10 cellular contexts compared by ENCODE assay signal in genomic region chr13:44433863-44434262, GRCh38.
DNase-seq lines count a peak whose midpoint lies in the region; ATAC-seq, FAIRE-seq and TF ChIP-seq lines count a peak whose summit lies in the region.
"Had no signal": no experiment of that assay in that cellular context is flagged by ENCODE, and none has a peak within 500 bp of the region (broad histone marks: within the 10 kb centered on the region; RNA-seq: fewer than 3 reads in every experiment).

No MANE protein-coding gene starts in this region.

- no peak overlapping the region for H3K18ac ChIP-seq in mesenchymal stem cell (ENCODE audit: low read depth in 1 of 2, low read length in 2 of 2)

- ATAC-seq in esophagus mucosa, result no peak

- H3K79me1 ChIP-seq in mesenchymal stem cell (replicated peaks; ENCODE audit: low read length, poor library complexity, severe bottlenecking), result peaks cover 7% of the 10 kb centered on the region

- no peak for TF ChIP-seq CTCF in colonic mucosa (IDR thresholded peaks at IDR 0.05)
- TF ChIP-seq CTCF in testis (IDR thresholded peaks at IDR 0.05), result no peak

- H3K14ac ChIP-seq in mesenchymal stem cell (ENCODE audit: low read length in 2 of 2), result no peak overlapping the region

- 100% methylated on average over 2 of the region's 2 CpGs for WGBS in mesenchymal stem cell
- 44 to 47% methylated on average over 2 of the region's 2 CpGs for WGBS in testis, 2 donors

- no peak overlapping the region for H2AFZ ChIP-seq in mesenchymal stem cell (ENCODE audit: low read depth, low read length)

- no peak overlapping the region for H2BK12ac ChIP-seq in mesenchymal stem cell (ENCODE audit: low read length in 2 of 2)

- H3K4ac ChIP-seq in mesenchymal stem cell (ENCODE audit: low read depth in 1 of 2, low read length in 2 of 2), result no peak overlapping the region

- H3K27ac ChIP-seq in colonic mucosa (peak overlapping the region; percentile 94), mesenchymal stem cell (ENCODE audit: low read length, poor library complexity, severe bottlenecking) (no peak overlapping the region), testis (peak overlapping the region; percentile 95 to 97)

- no peaks in the 10 kb centered on the region for H3K36me3 ChIP-seq in colonic mucosa
- H3K36me3 ChIP-seq in mesenchymal stem cell (ENCODE audit: control insufficient read depth in 1 of 2, insufficient read depth in 2 of 2, low read depth in 1 of 2, low read length in 2 of 2), result peaks cover 7 to 41% of the 10 kb centered on the region in 2 experiments
- no peaks in the 10 kb centered on the region for H3K36me3 ChIP-seq in testis (ENCODE audit: low read depth, missing control alignments)

- H2BK120ac ChIP-seq in mesenchymal stem cell (ENCODE audit: low read depth, low read length), result no peak overlapping the region

- no peak for FAIRE-seq in GM12891 (lab: Jason Lieb, UNC)

- H3K4me1 ChIP-seq in colonic mucosa (peaks cover 3% of the 10 kb centered on the region), mesenchymal stem cell (ENCODE audit: control insufficient read depth, insufficient read depth, low read depth, low read length) (peaks cover 9% of the 10 kb centered on the region), testis (peaks cover 28% of the 10 kb centered on the region)

- no peak overlapping the region for H4K91ac ChIP-seq in mesenchymal stem cell (ENCODE audit: low read length)

- H2AK5ac ChIP-seq in mesenchymal stem cell (ENCODE audit: low read length, severe bottlenecking), result no peak overlapping the region

- no peak for TF ChIP-seq POLR2A in testis (IDR thresholded peaks at IDR 0.05)
- no peak for TF ChIP-seq POLR2A in GM12891 (IDR thresholded peaks at IDR 0.05; ENCODE audit: low read depth, low read length)

- H3K4me2 ChIP-seq in mesenchymal stem cell (ENCODE audit: low read length, poor library complexity, severe bottlenecking), result peak overlapping the region; percentile 35

- H3K23ac ChIP-seq in mesenchymal stem cell (ENCODE audit: low read length in 2 of 2), result no peak overlapping the region

- H3K4me3 ChIP-seq in colonic mucosa, result peak overlapping the region; percentile 59
- peak overlapping the region in 1 of 2 experiments; percentile 9 for H3K4me3 ChIP-seq in mesenchymal stem cell (ENCODE audit: insufficient read depth in 1 of 2, low read depth in 1 of 2, low read length in 2 of 2)
- peak overlapping the region; percentile 70 to 76 for H3K4me3 ChIP-seq in testis

- H3K27me3 ChIP-seq in colonic mucosa, result no peaks in the 10 kb centered on the region
- no peaks in the 10 kb centered on the region for H3K27me3 ChIP-seq in mesenchymal stem cell (ENCODE audit: control insufficient read depth in 1 of 2, insufficient read depth in 1 of 2, low read length in 2 of 2)
- no peaks in the 10 kb centered on the region for H3K27me3 ChIP-seq in testis

- peak overlapping the region; percentile 51 to 92 for H3K9ac ChIP-seq in colonic mucosa (ENCODE audit: low read depth in 2 of 2, low read length in 2 of 2)
- H3K9ac ChIP-seq in mesenchymal stem cell (ENCODE audit: low read length), result peak overlapping the region; percentile 96

- H4K8ac ChIP-seq in mesenchymal stem cell (ENCODE audit: low read length), result no peak overlapping the region

- no peak overlapping the region for H2BK5ac ChIP-seq in mesenchymal stem cell (ENCODE audit: low read depth, low read length, poor library complexity, severe bottlenecking)

- no peak overlapping the region for H2BK15ac ChIP-seq in mesenchymal stem cell (ENCODE audit: low read depth, poor library complexity, severe bottlenecking)

- DNase-seq in NCI-H69 (lab: John Stamatoyannopoulos, UW) (peak; percentile 3), colonic mucosa (no peak), mesenchymal stem cell (no peak), testis (no peak), GM12891 (ENCODE audit: insufficient read length, low spot score) (no peak), NCI-H1694 treated with DMSO at 0.1 percent for 48 hours (lab: John Stamatoyannopoulos, UW) (no peak)
- DNase-seq in stimulated activated CD4-positive, alpha-beta T cell treated with anti-CD3 and anti-CD28 coated beads, Interleukin-2, amount 100 ng/mL, for 24 hours, result no peak
- DNase-seq: NCI-H446 treated with DMSO at 0.1 percent for 48 hours, T1000 had no signal

- H3K9me3 ChIP-seq in colonic mucosa (no peaks in the 10 kb centered on the region), mesenchymal stem cell (ENCODE audit: control insufficient read depth, low read length) (no peaks in the 10 kb centered on the region), testis (no peaks in the 10 kb centered on the region)

- intact Hi-C loops in colonic mucosa (cut with DNase I), result loop anchor here (5.0 kb wide), 1 partner anchor 62 kb away; the partner anchor contains the start of gene SERP2
- intact Hi-C loops in testis (cut with DNase I; ENCODE audit: low total_unique reads), result loop anchor here (10.0 kb wide), 3 partner anchors 209 to 379 kb away; no protein-coding TSS in a partner anchor

TF ChIP-seq in GM12891, 5 proteins besides CTCF, POLR2A, EP300 and RAD21:
- TF ChIP-seq PAX5 (IDR thresholded peaks at IDR 0.05; ENCODE audit: insufficient read depth, low read length, severe bottlenecking) (no peak), TAF1 (IDR thresholded peaks at IDR 0.05; ENCODE audit: low read depth, low read length) (no peak), POLR2AphosphoS5 (IDR thresholded peaks at IDR 0.05; ENCODE audit: low read depth, low read length) (no peak), SPI1 (IDR thresholded peaks at IDR 0.05; ENCODE audit: low read depth, low read length) (no peak), POU2F2 (IDR thresholded peaks at IDR 0.05; ENCODE audit: low read depth, low read length) (no peak)
